8 cellular contexts compared by ENCODE assay signal in the genomic region with DNA sequence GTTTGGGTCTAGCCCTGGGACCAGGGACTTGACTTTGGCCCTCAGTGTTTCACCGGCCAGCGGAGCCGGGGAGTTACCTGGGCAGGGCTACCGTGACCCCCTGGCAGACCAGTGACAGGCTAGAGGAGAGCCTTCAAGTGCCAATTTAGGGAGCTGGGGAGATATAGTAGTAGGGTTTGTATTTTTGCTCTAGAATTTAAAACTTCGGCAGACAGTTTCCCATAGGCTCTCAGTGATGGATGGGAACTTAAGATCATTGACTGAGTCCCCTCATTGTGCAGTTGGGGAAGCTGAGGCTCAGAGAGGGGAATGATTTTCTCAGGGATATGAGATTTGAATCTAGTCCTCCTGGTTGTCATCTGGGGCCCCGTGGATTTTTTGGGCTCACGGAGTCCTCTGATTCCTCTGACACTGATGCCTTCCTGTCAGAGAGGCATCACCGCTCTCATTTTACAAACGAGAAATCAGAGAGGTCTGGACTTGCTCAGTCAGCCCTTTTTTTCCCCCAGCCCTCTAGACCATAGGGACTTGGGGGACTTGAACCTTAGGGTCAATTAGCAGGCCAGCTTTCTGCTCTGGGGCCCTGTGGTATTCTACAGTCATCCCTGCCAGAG. TPM values are rescaled to one million over a fixed set of nuclear protein-coding genes. Genes with fewer than 3 reads are reported as not detected.
DNase-seq lines count a peak whose midpoint lies in the region; ATAC-seq lines count a peak whose summit lies in the region.

No MANE protein-coding gene starts in this region.

- peaks cover 20% of the 10 kb centered on the region for H3K79me1 ChIP-seq in trophoblast cell (ENCODE audit: low read length)

- H4K12ac ChIP-seq in trophoblast cell (ENCODE audit: low read depth, low read length): peak overlapping the region; percentile 32

- H3K4me1 ChIP-seq in NT2/D1 (ENCODE audit: insufficient read depth, insufficient read length) (peaks cover 18% of the 10 kb centered on the region), trophoblast cell (ENCODE audit: control insufficient read depth in 1 of 2, insufficient read depth in 2 of 2, low read length in 2 of 2) (peaks cover 14 to 19% of the 10 kb centered on the region in 2 experiments)
- H3K4me1 ChIP-seq in effector memory CD4-positive, alpha-beta T cell (ENCODE audit: control insufficient read depth, insufficient read depth, low read length, poor library complexity, severe bottlenecking): peaks cover 35% of the 10 kb centered on the region

- H3K4me2 ChIP-seq in trophoblast cell (ENCODE audit: low read length): no peak overlapping the region

- no peak overlapping the region for H3K4me3 ChIP-seq in NT2/D1 (ENCODE audit: insufficient read length, low read depth)
- peak overlapping the region; percentile 83 for H3K4me3 ChIP-seq in effector memory CD4-positive, alpha-beta T cell (ENCODE audit: insufficient read depth, low read depth, low read length, poor library complexity, severe bottlenecking)
- no peak overlapping the region for H3K4me3 ChIP-seq in trophoblast cell (ENCODE audit: low read depth, low read length)

- WGBS in trophoblast cell (ENCODE audit: extremely low coverage, insufficient coverage, insufficient read length): no CpG with 5 or more reads among the region's 9 CpGs

- H3K9me3 ChIP-seq in NT2/D1 (ENCODE audit: insufficient read depth, low read length) (no peaks in the 10 kb centered on the region), trophoblast cell (ENCODE audit: insufficient read depth, low read depth, low read length) (no peaks in the 10 kb centered on the region)
- no peaks in the 10 kb centered on the region for H3K9me3 ChIP-seq in effector memory CD4-positive, alpha-beta T cell (ENCODE audit: control insufficient read depth, low read length)

- peak overlapping the region; percentile 78 for H4K91ac ChIP-seq in trophoblast cell (ENCODE audit: low read depth, low read length)

- no peak overlapping the region for H3K4ac ChIP-seq in trophoblast cell (ENCODE audit: low read depth, low read length)

- H3K79me2 ChIP-seq in trophoblast cell (ENCODE audit: control insufficient read depth, insufficient read depth, low read length, poor library complexity): peaks cover 4% of the 10 kb centered on the region

- H3K23ac ChIP-seq in trophoblast cell (ENCODE audit: low read length): no peak overlapping the region

- H2BK120ac ChIP-seq in trophoblast cell (ENCODE audit: insufficient read depth, low read length, poor library complexity): peak overlapping the region; percentile 43

- peak overlapping the region; percentile 93 for H2BK12ac ChIP-seq in trophoblast cell (ENCODE audit: low read length)

- no peak overlapping the region for H2AK5ac ChIP-seq in trophoblast cell (ENCODE audit: low read length)

- no peak overlapping the region for H3K18ac ChIP-seq in trophoblast cell (ENCODE audit: low read length)

- H3K14ac ChIP-seq in trophoblast cell (ENCODE audit: low read length): no peak overlapping the region

- peak; percentile 9 for ATAC-seq in GM19035 (IDR thresholded peaks at IDR 0.05; ENCODE audit: unreplicated experiment)

- peaks cover 17% of the 10 kb centered on the region for H3K27me3 ChIP-seq in NT2/D1 (ENCODE audit: insufficient read depth, insufficient read length)
- no peaks in the 10 kb centered on the region for H3K27me3 ChIP-seq in effector memory CD4-positive, alpha-beta T cell (replicated peaks; ENCODE audit: control insufficient read depth, insufficient read depth, low read length, poor library complexity, severe bottlenecking)
- no peaks in the 10 kb centered on the region for H3K27me3 ChIP-seq in trophoblast cell (ENCODE audit: insufficient read depth, low read length)

- peak overlapping the region; percentile 63 for H3K9ac ChIP-seq in NT2/D1 (ENCODE audit: insufficient read length, low read depth)
- H3K9ac ChIP-seq in trophoblast cell (ENCODE audit: low read length): no peak overlapping the region

- H3K27ac ChIP-seq in effector memory CD4-positive, alpha-beta T cell (ENCODE audit: insufficient read depth, low read length, poor library complexity, severe bottlenecking): peak overlapping the region; percentile 78
- no peak overlapping the region for H3K27ac ChIP-seq in trophoblast cell (ENCODE audit: low read depth, low read length)

- H4K8ac ChIP-seq in trophoblast cell (ENCODE audit: low read depth, low read length): peak overlapping the region; percentile 39

- DNase-seq in NT2/D1 (ENCODE audit: low read depth, low spot score): no peak
- no peak for DNase-seq in effector memory CD4-positive, alpha-beta T cell
- no peak for DNase-seq in trophoblast cell
- DNase-seq in islet precursor cell: no peak
- DNase-seq in hippocampal formation (lab: John Stamatoyannopoulos, UW): no peak
- no peak for DNase-seq in NCI-H146 treated with DMSO at 0.1 percent for 48 hours (lab: John Stamatoyannopoulos, UW; ENCODE audit: unreplicated experiment)
- no peak for DNase-seq in activated CD8-positive, alpha-beta memory T cell treated with anti-CD3 and anti-CD28 coated beads, Interleukin-2, amount 50 U/mL, for 4 hours

- H2AFZ ChIP-seq in trophoblast cell (ENCODE audit: insufficient read depth, low read length, poor library complexity): no peak overlapping the region

- peak overlapping the region; percentile 47 for H2BK5ac ChIP-seq in trophoblast cell (ENCODE audit: low read depth, low read length, poor library complexity)

- no peaks in the 10 kb centered on the region for H3K36me3 ChIP-seq in NT2/D1 (ENCODE audit: insufficient read depth, insufficient read length, low read length)
- H3K36me3 ChIP-seq in effector memory CD4-positive, alpha-beta T cell (ENCODE audit: control insufficient read depth, insufficient read depth, low read length): no peaks in the 10 kb centered on the region
- no peaks in the 10 kb centered on the region for H3K36me3 ChIP-seq in trophoblast cell (ENCODE audit: control insufficient read depth in 1 of 2, insufficient read depth in 2 of 2, low read length in 2 of 2)

RNA-seq across cellular contexts. Expression of gene ACOT11, which starts 58.3 kb away (rescaled TPM):
- 4.2 and 5.0 TPM in 2 replicates for polyA plus RNA-seq in trophoblast cell (2013)
